ENCODE assay signal across 23 cellular contexts in genomic region chr12:50549885-50550284, GRCh38. TPM values are rescaled to one million over a fixed set of nuclear protein-coding genes. Genes with fewer than 3 reads are reported as not detected.
A peak's percentile ranks its signal among the peaks of the same experiment; 100 is the strongest.
DNase-seq lines count a peak whose midpoint lies in the region; ATAC-seq, FAIRE-seq and TF ChIP-seq lines count a peak whose summit lies in the region.
"Had no signal": no experiment of that assay in that cellular context is flagged by ENCODE, and none has a peak within 500 bp of the region (broad histone marks: within the 10 kb centered on the region; RNA-seq: fewer than 3 reads in every experiment).

No MANE protein-coding gene starts in this region.

- BruUV-seq in A673 (replicated peaks; lab: Mats Ljungman, UMichigan), result no TSS peak
- BruUV-seq in PC-3 (replicated peaks; lab: Mats Ljungman, UMichigan), result no TSS peak
- no TSS peak for BruUV-seq in endothelial cell of umbilical vein (replicated peaks; lab: Mats Ljungman, UMichigan)

- H3K27me3 Mint-ChIP-seq in nephron (ENCODE audit: low read depth), result no peaks in the 10 kb centered on the region
- no peaks in the 10 kb centered on the region for H3K27me3 Mint-ChIP-seq in activated CD8-positive, alpha-beta T cell treated with anti-CD3 and anti-CD28 coated beads for 36 hours
- H3K27me3 Mint-ChIP-seq: activated CD4-positive, alpha-beta memory T cell treated with anti-CD3 and anti-CD28 coated beads, Interleukin-2, amount 10 ng/mL, durations not matched to agents 7 days and 5 days; CD4-positive, alpha-beta memory T cell had no signal

- H3K4me1 ChIP-seq in A673 (ENCODE audit: insufficient read depth, low read length, poor library complexity, severe bottlenecking) (peaks cover 47% of the 10 kb centered on the region), PC-3 (ENCODE audit: insufficient read depth, low read length) (peaks cover 36% of the 10 kb centered on the region), endothelial cell of umbilical vein (ENCODE audit: control insufficient read depth, extremely low read depth, insufficient read depth, low read length) (peaks cover 21% of the 10 kb centered on the region)
- H3K4me1 ChIP-seq: parathyroid adenoma had no signal

- H2AFZ ChIP-seq in PC-3 (ENCODE audit: low read length) (no peak overlapping the region), endothelial cell of umbilical vein (ENCODE audit: low read depth, low read length) (peak overlapping the region; percentile 30)
- H2AFZ ChIP-seq: parathyroid adenoma had no signal

- CTCF ChIA-PET in A673 (lab: Charles Lee) (interaction anchor here (0.7 kb wide), 1 partner anchor 76 kb away, joined by 5 read pairs; no protein-coding TSS in a partner anchor), PC-3 (lab: Charles Lee) (no interaction called here), endothelial cell of umbilical vein (lab: Charles Lee) (interaction anchor here (1.2 to 2.0 kb wide), 5 partner anchors 12 to 88 kb away, joined by 3 to 6 read pairs (median 4); no protein-coding TSS in a partner anchor)
- CTCF ChIA-PET in activated CD8-positive, alpha-beta T cell treated with anti-CD3 and anti-CD28 coated beads for 36 hours (lab: Charles Lee), result interaction anchor here (1.0 to 1.4 kb wide), 2 partner anchors 37 to 45 kb away, joined by 3 to 4 read pairs; no protein-coding TSS in a partner anchor

- dilution Hi-C loops in endothelial cell of umbilical vein (cut with MboI; ENCODE audit: extremely low pct_ligation_motif_present, low sequenced_read_pairs), result no loop called here

- H3K36me3 ChIP-seq in A673 (ENCODE audit: insufficient read depth, low read length, poor library complexity, severe bottlenecking) (no peaks in the 10 kb centered on the region), PC-3 (ENCODE audit: low read depth, low read length) (no peaks in the 10 kb centered on the region), endothelial cell of umbilical vein (ENCODE audit: control insufficient read depth in 2 of 2, extremely low read depth in 1 of 2, insufficient read depth in 2 of 2, low read length in 2 of 2) (no peaks in the 10 kb centered on the region)
- H3K36me3 ChIP-seq: vagina had no signal

- H3K9ac ChIP-seq in PC-3 (ENCODE audit: low read length) (no peak overlapping the region), endothelial cell of umbilical vein (replicated peaks; ENCODE audit: extremely low read depth, insufficient read depth, low read length) (no peak overlapping the region)
- H3K9ac ChIP-seq: KMS-11, parathyroid adenoma had no signal

- H3K36me3 Mint-ChIP-seq in nephron (ENCODE audit: low read depth), result peaks cover 10% of the 10 kb centered on the region
- peaks cover 15% of the 10 kb centered on the region for H3K36me3 Mint-ChIP-seq in activated CD8-positive, alpha-beta T cell treated with anti-CD3 and anti-CD28 coated beads for 36 hours (ENCODE audit: low read depth)
- H3K36me3 Mint-ChIP-seq: natural killer cell had no signal

- H3K9me1 ChIP-seq in endothelial cell of umbilical vein (replicated peaks; ENCODE audit: control insufficient read depth, extremely low read depth, insufficient read depth, low read length), result no peaks in the 10 kb centered on the region

- H3K9me3 ChIP-seq in A673 (ENCODE audit: low read depth, low read length, poor library complexity, severe bottlenecking), result no peaks in the 10 kb centered on the region
- no peaks in the 10 kb centered on the region for H3K9me3 ChIP-seq in PC-3 (ENCODE audit: low read length)
- no peaks in the 10 kb centered on the region for H3K9me3 ChIP-seq in endothelial cell of umbilical vein (replicated peaks; ENCODE audit: control insufficient read depth, insufficient read depth, low read length)
- H3K9me3 ChIP-seq: vagina had no signal

- H3K27ac Mint-ChIP-seq in nephron, result peak overlapping the region; percentile 43 to 67 (median 59)
- no peak overlapping the region for H3K27ac Mint-ChIP-seq in activated CD8-positive, alpha-beta T cell treated with anti-CD3 and anti-CD28 coated beads for 36 hours
- H3K27ac Mint-ChIP-seq: activated CD4-positive, alpha-beta memory T cell treated with anti-CD3 and anti-CD28 coated beads, Interleukin-2, amount 10 ng/mL, durations not matched to agents 7 days and 5 days; natural killer cell had no signal

- H3K79me2 ChIP-seq in PC-3 (ENCODE audit: low read length) (peaks cover 94% of the 10 kb centered on the region), endothelial cell of umbilical vein (ENCODE audit: control insufficient read depth, insufficient read depth, low read length) (peaks cover 32% of the 10 kb centered on the region)

- peaks cover 28% of the 10 kb centered on the region for H3K4me1 Mint-ChIP-seq in nephron
- H3K4me1 Mint-ChIP-seq in activated CD8-positive, alpha-beta T cell treated with anti-CD3 and anti-CD28 coated beads for 36 hours (ENCODE audit: low read depth), result peaks cover 53% of the 10 kb centered on the region

- H3K4me2 ChIP-seq in PC-3 (ENCODE audit: low read length) (no peak overlapping the region), endothelial cell of umbilical vein (ENCODE audit: insufficient read depth, low read length) (peak overlapping the region; percentile 51)
- H3K4me2 ChIP-seq: KMS-11 had no signal

- no peak for TF ChIP-seq POLR2A in endothelial cell of umbilical vein (IDR thresholded peaks at IDR 0.05; ENCODE audit: low read depth, low read length)

- no peaks in the 10 kb centered on the region for H3K27me3 ChIP-seq in A673 (replicated peaks; ENCODE audit: insufficient read depth, low read depth, low read length, poor library complexity)
- no peaks in the 10 kb centered on the region for H3K27me3 ChIP-seq in PC-3 (ENCODE audit: low read length)
- H3K27me3 ChIP-seq in endothelial cell of umbilical vein (ENCODE audit: control insufficient read depth in 2 of 2, insufficient read depth in 2 of 2, low read length in 2 of 2), result no peaks in the 10 kb centered on the region
- H3K27me3 ChIP-seq: vagina had no signal

- peaks cover 5% of the 10 kb centered on the region for H3F3A ChIP-seq in PC-3 (ENCODE audit: low read length, unreplicated experiment)

- H3K9me3 Mint-ChIP-seq in nephron, result no peaks in the 10 kb centered on the region
- H3K9me3 Mint-ChIP-seq in activated CD8-positive, alpha-beta T cell treated with anti-CD3 and anti-CD28 coated beads for 36 hours, result peaks cover 2% of the 10 kb centered on the region
- H3K9me3 Mint-ChIP-seq: CD4-positive, alpha-beta memory T cell; natural killer cell had no signal

- ATAC-seq in PC-3 (no peak), HG02870 (IDR thresholded peaks at IDR 0.05; ENCODE audit: unreplicated experiment) (no peak)
- no peak for ATAC-seq in activated CD8-positive, alpha-beta T cell treated with anti-CD3 and anti-CD28 coated beads for 36 hours
- ATAC-seq: natural killer cell, Right ventricle myocardium inferior had no signal

- POLR2A ChIA-PET in A673 (lab: Charles Lee; ENCODE audit: low non-redundant PET), result no interaction called here
- POLR2A ChIA-PET in PC-3 (lab: Charles Lee; ENCODE audit: unreplicated experiment), result no interaction called here
- POLR2A ChIA-PET in endothelial cell of umbilical vein (lab: Charles Lee), result no interaction called here
- POLR2A ChIA-PET in activated CD8-positive, alpha-beta T cell treated with anti-CD3 and anti-CD28 coated beads for 36 hours (lab: Charles Lee), result interaction anchor here (0.7 to 1.5 kb wide), 3 partner anchors 9 to 48 kb away, joined by 3 to 5 read pairs (median 4); no protein-coding TSS in a partner anchor

- TF ChIP-seq CTCF in A673 (conservative IDR thresholded peaks at IDR 0.05; ENCODE audit: low read depth, low read length) (no peak), PC-3 (conservative IDR thresholded peaks at IDR 0.05; ENCODE audit: low read depth, low read length) (no peak), endothelial cell of umbilical vein (IDR thresholded peaks at IDR 0.05; ENCODE audit: extremely low read depth in 1 of 2, insufficient read depth in 1 of 2, low read depth in 1 of 2, low read length in 2 of 2) (no peak), nephron (IDR thresholded peaks at IDR 0.05; ENCODE audit: unreplicated experiment in 3 of 3) (no peak)
- TF ChIP-seq CTCF in activated CD8-positive, alpha-beta T cell treated with anti-CD3 and anti-CD28 coated beads for 36 hours (IDR thresholded peaks at IDR 0.05), result no peak

- intact Hi-C loops in A673 (cut with micrococcal nuclease; ENCODE audit: unreplicated experiment), result loop anchor here (5.0 kb wide), 1 partner anchor 37 kb away; no protein-coding TSS in a partner anchor
- intact Hi-C loops in PC-3 (cut with micrococcal nuclease), result no loop called here
- intact Hi-C loops in endothelial cell of umbilical vein (cut with micrococcal nuclease), result no loop called here
- intact Hi-C loops in activated CD8-positive, alpha-beta T cell treated with anti-CD3 and anti-CD28 coated beads for 36 hours (cut with micrococcal nuclease), result loop anchor here (5.0 kb wide), 1 partner anchor 43 kb away; no protein-coding TSS in a partner anchor

- H3K27ac ChIP-seq in A673 (ENCODE audit: low read depth, low read length, poor library complexity, severe bottlenecking) (peak overlapping the region; percentile 50), PC-3 (ENCODE audit: low read length) (peak overlapping the region; percentile 8; the same call in 1 of the 2 replicates), endothelial cell of umbilical vein (ENCODE audit: insufficient read depth, low read depth, low read length) (no peak overlapping the region)
- H3K27ac ChIP-seq: KMS-11, parathyroid adenoma, vagina had no signal

- peak; percentile 40 for FAIRE-seq in endothelial cell of umbilical vein (lab: Jason Lieb, UNC)
- FAIRE-seq: colon, endometrium had no signal

- H4K20me1 ChIP-seq in PC-3 (ENCODE audit: low read length), result no peaks in the 10 kb centered on the region
- no peaks in the 10 kb centered on the region for H4K20me1 ChIP-seq in endothelial cell of umbilical vein (replicated peaks; ENCODE audit: control insufficient read depth, extremely low read depth, insufficient read depth, low read length)

- H3K9me2 ChIP-seq in PC-3 (replicated peaks; ENCODE audit: low read length), result no peaks in the 10 kb centered on the region

- no peak overlapping the region for H3K4me3 ChIP-seq in A673 (ENCODE audit: low read depth, low read length, poor library complexity, severe bottlenecking)
- no peak overlapping the region for H3K4me3 ChIP-seq in PC-3 (ENCODE audit: low read length)
- no peak overlapping the region for H3K4me3 ChIP-seq in endothelial cell of umbilical vein (replicated peaks in 1 of 3; ENCODE audit: insufficient read depth in 1 of 3, low read depth in 1 of 3, low read length in 3 of 3)
- H3K4me3 ChIP-seq: vagina had no signal

- H3K4me3 Mint-ChIP-seq in nephron, result no peak overlapping the region
- H3K4me3 Mint-ChIP-seq in activated CD8-positive, alpha-beta T cell treated with anti-CD3 and anti-CD28 coated beads for 36 hours, result no peak overlapping the region
- H3K4me3 Mint-ChIP-seq: activated CD4-positive, alpha-beta memory T cell treated with anti-CD3 and anti-CD28 coated beads, Interleukin-2, amount 10 ng/mL, durations not matched to agents 7 days and 5 days; CD4-positive, alpha-beta memory T cell; natural killer cell had no signal

- DNase-seq in A673 (ENCODE audit: low spot score), result no peak
- DNase-seq in PC-3, result no peak
- no peak for DNase-seq in endothelial cell of umbilical vein (ENCODE audit: low read depth, low spot score)
- no peak for DNase-seq in HUDEP-2 (lab: John Stamatoyannopoulos, UW; ENCODE audit: unreplicated experiment in 76 of 76)
- DNase-seq in activated CD8-positive, alpha-beta T cell treated with anti-CD3 and anti-CD28 coated beads for 36 hours, result no peak
- no peak for DNase-seq in activated gamma-delta T cell (lab: John Stamatoyannopoulos, UW)
- DNase-seq: activated CD4-positive, alpha-beta memory T cell treated with anti-CD3 and anti-CD28 coated beads, Interleukin-2, amount 10 ng/mL, durations not matched to agents 7 days and 5 days; activated naive CD4-positive, alpha-beta T cell treated with anti-CD3 and anti-CD28 coated beads, Interleukin-2, amount 50 U/mL, for 16 hours; activated T-cell treated with anti-CD3 and anti-CD28 coated beads, Interleukin-2, amount 50 U/mL, for 1 hour; CD4-positive, alpha-beta memory T cell; DMS79 treated with DMSO at 0.1 percent for 48 hours; natural killer cell; NCI-H1048; NCI-H2029; NCI-H526 had no signal

RNA-seq across cellular contexts. Expression of gene DIP2B, which starts 45.1 kb away (rescaled TPM):
- total RNA-seq in A673 (2021) (37.2 and 40.5 TPM in 2 replicates), PC-3 (2014; rRNA removed) (36.3 and 39.6 TPM in 2 replicates), endothelial cell of umbilical vein (27.7 and 28.0 TPM in 2 replicates)
- polyA plus RNA-seq in endothelial cell of umbilical vein, result 11.2 and 14.5 TPM in 2 replicates
- 11.5 and 11.6 TPM in 2 replicates for polyA plus RNA-seq in endothelial cell of umbilical vein (2011; cell fraction: cytosol; rRNA removed)
- 25.7 and 28.2 TPM in 2 replicates for polyA plus RNA-seq in endothelial cell of umbilical vein (2011; cell fraction: nucleus; rRNA removed)
- polyA plus RNA-seq in endothelial cell of umbilical vein (2012), result 21.3 and 22.1 TPM in 2 replicates
- polyA minus RNA-seq in endothelial cell of umbilical vein, result 75.7 and 78.9 TPM in 2 replicates
- 24.3 TPM for polyA minus RNA-seq in endothelial cell of umbilical vein (2011; cell fraction: cytosol; rRNA and poly(A)+ RNA removed)
- 33.4 and 47.8 TPM in 2 replicates for polyA minus RNA-seq in endothelial cell of umbilical vein (2011; cell fraction: nucleus; rRNA and poly(A)+ RNA removed)
- total RNA-seq in activated CD8-positive, alpha-beta T cell treated with anti-CD3 and anti-CD28 coated beads for 36 hours, result 10 to 100 TPM; 21.2 to 23.7 TPM

Comparison
In these comparisons a context has a peak if more than half of its experiments do, and no peak if none do; other contexts are left out.
1. intact Hi-C loops: an anchor here in A673 (5.0 kb wide) and activated CD8-positive, alpha-beta T cell treated with anti-CD3 and anti-CD28 coated beads for 36 hours (5.0 kb wide); none called in PC-3 and endothelial cell of umbilical vein.